8 cellular contexts compared by ENCODE assay signal in the genomic region with DNA sequence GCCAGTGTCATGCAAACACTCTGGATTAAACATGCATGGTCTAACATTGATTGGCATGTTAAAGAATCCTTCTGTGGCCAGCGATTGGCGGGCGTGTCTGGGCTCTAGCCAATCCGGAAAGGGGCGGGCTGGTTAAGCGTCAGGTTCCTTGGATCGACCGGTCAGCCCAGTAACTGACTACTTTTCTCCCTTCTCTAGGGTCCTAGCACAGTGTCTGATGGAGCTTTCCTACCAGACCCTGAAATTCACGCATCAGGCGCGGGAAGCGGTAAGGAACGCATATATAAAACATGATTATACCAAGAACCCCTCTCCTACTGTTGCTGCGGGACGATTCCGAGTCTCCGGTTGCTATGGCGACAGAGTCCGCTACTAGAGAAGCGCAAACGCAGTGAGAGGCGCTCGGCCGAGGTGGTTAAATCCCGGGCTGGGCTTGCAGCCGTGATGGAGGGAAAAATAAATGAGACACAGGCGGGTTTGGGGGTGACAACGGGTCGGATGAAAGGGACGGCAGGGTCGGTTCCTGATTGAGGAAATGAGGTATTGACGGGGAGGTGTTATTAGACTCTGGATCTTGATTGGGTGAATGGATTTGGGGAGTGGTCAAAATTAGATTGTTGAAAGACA. TPM values are rescaled to one million over a fixed set of nuclear protein-coding genes. Genes with fewer than 3 reads are reported as not detected.
A peak's percentile ranks its signal among the peaks of the same experiment; 100 is the strongest.
DNase-seq lines count a peak whose midpoint lies in the region; ATAC-seq and TF ChIP-seq lines count a peak whose summit lies in the region.

No MANE protein-coding gene starts in this region.

- DNase-seq in AG04449 (ENCODE audit: low read depth, low spot score) (no peak), OCI-LY7 (ENCODE audit: low spot score) (no peak), glutamatergic neuron (peak; percentile 91), nucleus accumbens (lab: John Stamatoyannopoulos, UW) (peak in 55 of 56 donors; percentile 2 to 92 (median 66)), tibial nerve (ENCODE audit: low spot score in 2 of 2) (peak; percentile 39 to 60)
- peak; percentile 58 for DNase-seq in activated naive CD4-positive, alpha-beta T cell treated with Interleukin-2 at 50 U/mL for 16 hours

- no peak for TF ChIP-seq POLR2A in tibial nerve (IDR thresholded peaks at IDR 0.05)

- CTCF ChIA-PET in AG04449 (lab: Yijun Ruan, JAX) (no interaction called here), OCI-LY7 (lab: Charles Lee; ENCODE audit: unreplicated experiment) (no interaction called here)

- no TSS peak for BruUV-seq in OCI-LY7 (replicated peaks; lab: Mats Ljungman, UMichigan)

- H3K9me3 Mint-ChIP-seq in glutamatergic neuron (ENCODE audit: unreplicated experiment): no peaks in the 10 kb centered on the region

- no peaks in the 10 kb centered on the region for H3K36me3 ChIP-seq in OCI-LY7 (ENCODE audit: insufficient read depth, low read length)
- H3K36me3 ChIP-seq in tibial nerve: no peaks in the 10 kb centered on the region

- no peaks in the 10 kb centered on the region for H3K4me1 Mint-ChIP-seq in glutamatergic neuron (ENCODE audit: low read depth, unreplicated experiment)

- H3K27me3 ChIP-seq in tibial nerve: no peaks in the 10 kb centered on the region

- peak in 1 of 2 donors; percentile 14 for TF ChIP-seq EP300 in tibial nerve (IDR thresholded peaks at IDR 0.05)

- no peaks in the 10 kb centered on the region for H3K9me2 ChIP-seq in OCI-LY7 (ENCODE audit: insufficient read depth, low read length)

- intact Hi-C loops in OCI-LY7 (cut with micrococcal nuclease; ENCODE audit: unreplicated experiment): no loop called here

- H3K9me3 ChIP-seq in OCI-LY7 (ENCODE audit: low read length): no peaks in the 10 kb centered on the region
- H3K9me3 ChIP-seq in tibial nerve: no peaks in the 10 kb centered on the region

- ATAC-seq in GM19035 (IDR thresholded peaks at IDR 0.05; ENCODE audit: unreplicated experiment): peak; percentile 98
- ATAC-seq in HG03196 (IDR thresholded peaks at IDR 0.05; ENCODE audit: unreplicated experiment): peak; percentile 95

- TF ChIP-seq CTCF in AG04449 (IDR thresholded peaks at IDR 0.05; ENCODE audit: insufficient read depth, low read length, missing control alignments): no peak
- TF ChIP-seq CTCF in OCI-LY7 (conservative IDR thresholded peaks at IDR 0.05; ENCODE audit: low read length): no peak
- no peak for TF ChIP-seq CTCF in glutamatergic neuron (IDR thresholded peaks at IDR 0.05; ENCODE audit: partially characterized antibody, unreplicated experiment)
- no peak for TF ChIP-seq CTCF in tibial nerve (IDR thresholded peaks at IDR 0.05)

- H3K79me2 ChIP-seq in OCI-LY7 (ENCODE audit: insufficient read depth, low read depth, low read length): no peaks in the 10 kb centered on the region

- no peaks in the 10 kb centered on the region for H3K27me3 Mint-ChIP-seq in glutamatergic neuron (ENCODE audit: unreplicated experiment)

- H3K36me3 Mint-ChIP-seq in glutamatergic neuron (ENCODE audit: unreplicated experiment): no peaks in the 10 kb centered on the region

- no peaks in the 10 kb centered on the region for H4K20me1 ChIP-seq in OCI-LY7 (ENCODE audit: insufficient read depth, low read length)

- peak overlapping the region; percentile 66 for H3K4me3 ChIP-seq in AG04449 (ENCODE audit: low read depth, low read length)
- H3K4me3 ChIP-seq in OCI-LY7 (ENCODE audit: low read depth, low read length, poor library complexity, severe bottlenecking): no peak overlapping the region
- peak overlapping the region; percentile 43 to 55 (median 52) for H3K4me3 ChIP-seq in tibial nerve

- H3K4me2 ChIP-seq in OCI-LY7 (ENCODE audit: low read length): peak overlapping the region; percentile 46; the same call in 1 of the 2 replicates

- no peak overlapping the region for H3K27ac ChIP-seq in OCI-LY7 (ENCODE audit: low read depth, low read length, poor library complexity, severe bottlenecking)
- H3K27ac ChIP-seq in tibial nerve: no peak overlapping the region

- no peak overlapping the region for H2AFZ ChIP-seq in OCI-LY7 (ENCODE audit: low read length)

- 1% methylated on average over 32 of the region's 32 CpGs for WGBS in tibial nerve, 2 donors

- H3K4me1 ChIP-seq in OCI-LY7 (ENCODE audit: insufficient read depth, low read length, poor library complexity, severe bottlenecking) (no peaks in the 10 kb centered on the region), tibial nerve (peaks cover 0 to 12% (median 0%) of the 10 kb centered on the region in 4 donors)

- POLR2A ChIA-PET in AG04449 (lab: Yijun Ruan, JAX) (no interaction called here), OCI-LY7 (lab: Charles Lee) (no interaction called here)

- no peak overlapping the region for H3K4me3 Mint-ChIP-seq in glutamatergic neuron (ENCODE audit: unreplicated experiment)

- no peak overlapping the region for H3K27ac Mint-ChIP-seq in glutamatergic neuron (ENCODE audit: unreplicated experiment)

RNA-seq across cellular contexts. Expression of a gene that starts 29.4 kb away (rescaled TPM):
- total RNA-seq in OCI-LY7 (2014; rRNA removed; shearing (Covaris generic)): 5.7 and 8.1 TPM in 2 replicates
- total RNA-seq in OCI-LY7 (2022): 13.9 and 16.1 TPM in 2 replicates
- total RNA-seq in glutamatergic neuron (ENCODE audit: unreplicated experiment): 2.4 TPM
- total RNA-seq in tibial nerve: 10 to 100 TPM in 2 of 4 donors, 1 to 10 TPM in 2; 2.4 to 11.7 (median 7.8) TPM

RNA-seq across cellular contexts. Expression of a gene that starts 29.5 kb away (rescaled TPM):
- total RNA-seq in OCI-LY7 (2014; rRNA removed; shearing (Covaris generic)): 17.9 and 18.1 TPM in 2 replicates
- 27.9 and 35.7 TPM in 2 replicates for total RNA-seq in OCI-LY7 (2022)
- total RNA-seq in glutamatergic neuron (ENCODE audit: unreplicated experiment): 24.5 TPM
- 10 to 100 TPM; 18.8 to 25.3 (median 22.0) TPM for total RNA-seq in tibial nerve

Comparison
In these comparisons a context has a peak if more than half of its experiments do, and no peak if none do; other contexts are left out.
1. DNase-seq: peak in activated naive CD4-positive, alpha-beta T cell treated with Interleukin-2 at 50 U/mL for 16 hours (single experiment), glutamatergic neuron (single experiment), nucleus accumbens (55 of 56) and tibial nerve (2 of 2); none in AG04449 (single experiment) and OCI-LY7 (single experiment).